In genomic region chr3:172051957-172052354, GRCh38 we compare ENCODE assay signal across 21 cellular contexts.
"Had no signal": no experiment of that assay in that cellular context is flagged by ENCODE, and none has a peak within 500 bp of the region (broad histone marks: within the 10 kb centered on the region; RNA-seq: fewer than 3 reads in every experiment).

No MANE protein-coding gene starts in this region.

- H3K36me3 Mint-ChIP-seq: memory B cell had no signal

- H3K9ac ChIP-seq: parathyroid adenoma had no signal

- H3K4me1 ChIP-seq: parathyroid adenoma, prostate gland had no signal

- H2AFZ ChIP-seq: parathyroid adenoma had no signal

- H3K4me3 ChIP-seq: coronary artery, left ventricle myocardium inferior, lower lobe of right lung, prostate gland, suprapubic skin, thyroid gland had no signal

- H3K36me3 ChIP-seq: prostate gland, thyroid gland had no signal

- H3K9me3 Mint-ChIP-seq: endodermal cell, memory B cell, type B pancreatic cell had no signal

- FAIRE-seq: endothelial cell of umbilical vein, kidney, urothelium cell line had no signal

- H3K27ac Mint-ChIP-seq: endodermal cell, memory B cell, type B pancreatic cell had no signal

- H3K9me3 ChIP-seq: left ventricle myocardium inferior, lower lobe of right lung, prostate gland, suprapubic skin, thyroid gland had no signal

- ATAC-seq: foreskin keratinocyte, left cardiac atrium, lower lobe of right lung, sciatic nerve had no signal

- H3K27me3 Mint-ChIP-seq: memory B cell, type B pancreatic cell had no signal

- H3K27me3 ChIP-seq: foreskin keratinocyte, suprapubic skin, thyroid gland had no signal

- H3K4me3 Mint-ChIP-seq: endodermal cell, memory B cell, nephron progenitor cell, type B pancreatic cell had no signal

- DNase-seq: effector CD4-positive, alpha-beta T cell; endodermal cell; erythroblast; foreskin keratinocyte; kidney; left cardiac atrium; left ventricle myocardium inferior; lower lobe of right lung; midbrain; nephron progenitor cell; stimulated activated naive CD4-positive, alpha-beta T cell treated with Interleukin-2 at 50 U/mL for 16 hours; thyroid gland had no signal

- H3K27ac ChIP-seq: coronary artery, foreskin keratinocyte, left ventricle myocardium inferior, lower lobe of right lung, parathyroid adenoma, prostate gland, suprapubic skin, thyroid gland had no signal
